Comparison of ENCODE assay signal across 8 cellular contexts in genomic region chr16:23504453-23505179, GRCh38. TPM values are rescaled to one million over a fixed set of nuclear protein-coding genes. Genes with fewer than 3 reads are reported as not detected.
DNase-seq lines count a peak whose midpoint lies in the region; ATAC-seq and TF ChIP-seq lines count a peak whose summit lies in the region.

No MANE protein-coding gene starts in this region.

- peak overlapping the region; percentile 36 for H3K4me3 ChIP-seq in ACC112 (ENCODE audit: low read depth, low read length)
- peak overlapping the region; percentile 35 for H3K4me3 ChIP-seq in SJCRH30
- peak overlapping the region in 1 of 10 donors; percentile 8 for H3K4me3 ChIP-seq in heart right ventricle

- CTCF ChIA-PET in activated naive CD4-positive, alpha-beta T cell treated with anti-CD3 and anti-CD28 coated beads, Interleukin-2, amount 10 ng/mL, durations not matched to agents 7 days and 5 days (lab: Charles Lee), result interaction anchor here (0.9 to 1.6 kb wide), 4 partner anchors 10 to 92 kb away, joined by 3 to 7 read pairs (median 4); no protein-coding TSS in a partner anchor

- intact Hi-C loops in heart right ventricle (cut with DNase I), result loop anchor here in 3 of 10 donors (5.0 to 10.0 kb wide), 2 partner anchors 50 to 52 kb away; partner anchors contain the start of gene COG7 (in 3 of the 3)

- H3K4me1 Mint-ChIP-seq in activated naive CD4-positive, alpha-beta T cell treated with anti-CD3 and anti-CD28 coated beads, Interleukin-2, amount 10 ng/mL, durations not matched to agents 7 days and 5 days, result peaks cover 72% of the 10 kb centered on the region

- H3K36me3 Mint-ChIP-seq in activated naive CD4-positive, alpha-beta T cell treated with anti-CD3 and anti-CD28 coated beads, Interleukin-2, amount 10 ng/mL, durations not matched to agents 7 days and 5 days, result peaks cover 19% of the 10 kb centered on the region

- H3K36me3 ChIP-seq in ACC112 (ENCODE audit: insufficient read depth, low read length) (no peaks in the 10 kb centered on the region), SJCRH30 (peaks cover 3% of the 10 kb centered on the region), heart right ventricle (peaks cover 0 to 7% (median 0%) of the 10 kb centered on the region in 9 donors)

- ATAC-seq in GM18520 (IDR thresholded peaks at IDR 0.05; ENCODE audit: unreplicated experiment) (peak; percentile 65), HG03139 (IDR thresholded peaks at IDR 0.05; ENCODE audit: unreplicated experiment) (peak; percentile 54), heart right ventricle (peak in 7 of 8 donors; percentile 35 to 85 (median 41))

- DNase-seq in SJCRH30 (peak; percentile 92 to 94), heart right ventricle (peak; percentile 16 to 39), smooth muscle cell of the brain vasculature (ENCODE audit: low read depth, low spot score) (peak; percentile 83), Kasumi-1 (lab: John Stamatoyannopoulos, UW) (no peak)
- DNase-seq in activated naive CD4-positive, alpha-beta T cell treated with anti-CD3 and anti-CD28 coated beads, Interleukin-2, amount 10 ng/mL, durations not matched to agents 7 days and 5 days, result peak; percentile 74

- no peak for TF ChIP-seq CTCF in heart right ventricle (IDR thresholded peaks at IDR 0.05)

- H3K9me3 ChIP-seq in SJCRH30 (replicated peaks), result no peaks in the 10 kb centered on the region
- H3K9me3 ChIP-seq in heart right ventricle, result no peaks in the 10 kb centered on the region

- H3K79me2 ChIP-seq in ACC112 (ENCODE audit: control insufficient read depth, insufficient read depth, low read length, unreplicated experiment), result peaks cover 83% of the 10 kb centered on the region

- H2AFZ ChIP-seq in ACC112 (ENCODE audit: low read length, unreplicated experiment), result no peak overlapping the region

- peaks cover 30% of the 10 kb centered on the region for H3K4me1 ChIP-seq in ACC112 (ENCODE audit: control insufficient read depth, insufficient read depth, low read length, unreplicated experiment)
- peaks cover 29% of the 10 kb centered on the region for H3K4me1 ChIP-seq in SJCRH30
- peaks cover 14 to 94% (median 47%) of the 10 kb centered on the region in 9 donors for H3K4me1 ChIP-seq in heart right ventricle

- H3K27ac ChIP-seq in ACC112 (ENCODE audit: low read depth, low read length), result peak overlapping the region; percentile 73
- H3K27ac ChIP-seq in SJCRH30, result peak overlapping the region; percentile 96
- H3K27ac ChIP-seq in heart right ventricle, result peak overlapping the region in 8 of 10 donors; percentile 7 to 82 (median 40)

- H3K27me3 ChIP-seq in ACC112 (ENCODE audit: insufficient read depth, low read length) (no peaks in the 10 kb centered on the region), SJCRH30 (no peaks in the 10 kb centered on the region), heart right ventricle (no peaks in the 10 kb centered on the region)

- no peak overlapping the region for H3K4me3 Mint-ChIP-seq in activated naive CD4-positive, alpha-beta T cell treated with anti-CD3 and anti-CD28 coated beads, Interleukin-2, amount 10 ng/mL, durations not matched to agents 7 days and 5 days

- no peaks in the 10 kb centered on the region for H3K27me3 Mint-ChIP-seq in activated naive CD4-positive, alpha-beta T cell treated with anti-CD3 and anti-CD28 coated beads, Interleukin-2, amount 10 ng/mL, durations not matched to agents 7 days and 5 days

- H3K27ac Mint-ChIP-seq in activated naive CD4-positive, alpha-beta T cell treated with anti-CD3 and anti-CD28 coated beads, Interleukin-2, amount 10 ng/mL, durations not matched to agents 7 days and 5 days, result peak overlapping the region; percentile 70

- WGBS in heart right ventricle, 2 donors, result 42 to 47% methylated on average over 13 of the region's 13 CpGs

- H3K9me3 Mint-ChIP-seq in activated naive CD4-positive, alpha-beta T cell treated with anti-CD3 and anti-CD28 coated beads, Interleukin-2, amount 10 ng/mL, durations not matched to agents 7 days and 5 days, result no peaks in the 10 kb centered on the region

RNA-seq across cellular contexts. Expression of gene GGA2, which starts 5.7 kb away (rescaled TPM):
- total RNA-seq in SJCRH30 (2014; rRNA removed; shearing (Covaris generic)), result 66.7 and 80.4 TPM in 2 replicates
- 10 to 100 TPM; 32.6 to 52.9 (median 40.6) TPM for total RNA-seq in heart right ventricle
- 10 to 100 TPM; 12.2 to 21.7 TPM for polyA plus RNA-seq in heart right ventricle

RNA-seq across cellular contexts. Expression of gene COG7, which starts 51.6 kb away (rescaled TPM):
- total RNA-seq in SJCRH30 (2014; rRNA removed; shearing (Covaris generic)), result 12.3 and 12.7 TPM in 2 replicates
- total RNA-seq in heart right ventricle, result 10 to 100 TPM; 10.9 to 15.5 (median 12.9) TPM
- polyA plus RNA-seq in heart right ventricle, result 10 to 100 TPM; 12.0 to 28.1 TPM

RNA-seq across cellular contexts. Expression of gene EARS2, which starts 52.5 kb away (rescaled TPM):
- total RNA-seq in SJCRH30 (2014; rRNA removed; shearing (Covaris generic)), result 24.1 and 25.9 TPM in 2 replicates
- 10 to 100 TPM; 13.7 to 28.7 (median 21.6) TPM for total RNA-seq in heart right ventricle
- polyA plus RNA-seq in heart right ventricle, result 10 to 100 TPM; 20.9 to 23.2 TPM

RNA-seq across cellular contexts. Expression of gene UBFD1, which starts 52.9 kb away (rescaled TPM):
- total RNA-seq in SJCRH30 (2014; rRNA removed; shearing (Covaris generic)), result 64.3 and 66.1 TPM in 2 replicates
- total RNA-seq in heart right ventricle, result 10 to 100 TPM; 40.1 to 77.3 (median 50.7) TPM
- polyA plus RNA-seq in heart right ventricle, result 10 to 100 TPM; 12.4 to 20.6 TPM

Comparison
In these comparisons a context has a peak if more than half of its experiments do, and no peak if none do; other contexts are left out.
1. H3K27ac ChIP-seq: peak in every context shown above with its lines; median percentile 96 in SJCRH30; 73 in ACC112; 40 in heart right ventricle.
2. DNase-seq: peak in SJCRH30 (2 of 2), activated naive CD4-positive, alpha-beta T cell treated with anti-CD3 and anti-CD28 coated beads, Interleukin-2, amount 10 ng/mL, durations not matched to agents 7 days and 5 days (single experiment), heart right ventricle (2 of 2) and smooth muscle cell of the brain vasculature (single experiment); none in Kasumi-1 (0 of 2).
3. Peak in every context shown above with its lines, with median percentiles within 50 percentile points of each other: ATAC-seq.